In the genomic region with DNA sequence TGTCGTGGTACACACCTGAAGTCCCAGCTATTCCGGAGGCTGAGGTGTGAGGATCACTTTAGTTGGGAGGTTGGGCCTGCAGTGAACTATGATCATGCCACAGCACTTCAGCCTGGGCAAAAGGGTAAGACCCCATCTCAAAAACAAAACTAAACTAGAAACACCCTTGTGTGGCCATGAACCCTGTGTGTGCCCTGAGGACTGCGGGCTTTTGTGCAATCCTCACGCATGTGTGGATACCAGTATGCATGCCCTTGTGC, we compare ENCODE assay signal across 1 cellular context.
TF ChIP-seq lines count a peak whose summit lies in the region.

No MANE protein-coding gene starts in this region.

TF ChIP-seq in HepG2, 621 proteins besides CTCF, POLR2A, EP300 and RAD21 (continued from another document and continues in another):
- 0 out of 2 replicates have a peak, but pooled peaks have one; percentile 25 for TF ChIP-seq ZNF839 (CRISPR knock-in tag; IDR thresholded peaks at IDR 0.05; ENCODE audit: borderline replicate concordance)
- 0 out of 2 replicates have a peak, but pooled peaks have one; percentile 27 for TF ChIP-seq FOXK1 (CRISPR knock-in tag; IDR thresholded peaks at IDR 0.05; ENCODE audit: borderline replicate concordance, low read depth)
- peak; percentile 45; the same call in 1 of the 2 replicates for TF ChIP-seq HOXD1 (CRISPR knock-in tag; IDR thresholded peaks at IDR 0.05)
- peak in 1 of 2 experiments; percentile 63; a peak in 1 of 4 replicates for TF ChIP-seq NR2F1 (CRISPR knock-in tag; IDR thresholded peaks at IDR 0.05)
- TF ChIP-seq ATRX (CRISPR knock-in tag; IDR thresholded peaks at IDR 0.05; ENCODE audit: borderline replicate concordance) = no peak
- TF ChIP-seq JUN (CRISPR knock-in tag; IDR thresholded peaks at IDR 0.05) = peak; percentile 44; the same call in 1 of the 2 replicates
- 0 out of 2 replicates have a peak, but pooled peaks have one; percentile 66 for TF ChIP-seq ZMAT3 (CRISPR knock-in tag; conservative IDR thresholded peaks at IDR 0.05)
- TF ChIP-seq SKI (IDR thresholded peaks at IDR 0.05; ENCODE audit: partially characterized antibody) = peak; percentile 42
- TF ChIP-seq SOX5 (CRISPR knock-in tag; IDR thresholded peaks at IDR 0.05; ENCODE audit: borderline replicate concordance) = 0 out of 2 replicates have a peak, but pooled peaks have one; percentile 44
- peak; percentile 52; the same call in 1 of the 2 replicates for TF ChIP-seq ZNF12 (CRISPR knock-in tag; IDR thresholded peaks at IDR 0.05)
- TF ChIP-seq, protein P1, sequence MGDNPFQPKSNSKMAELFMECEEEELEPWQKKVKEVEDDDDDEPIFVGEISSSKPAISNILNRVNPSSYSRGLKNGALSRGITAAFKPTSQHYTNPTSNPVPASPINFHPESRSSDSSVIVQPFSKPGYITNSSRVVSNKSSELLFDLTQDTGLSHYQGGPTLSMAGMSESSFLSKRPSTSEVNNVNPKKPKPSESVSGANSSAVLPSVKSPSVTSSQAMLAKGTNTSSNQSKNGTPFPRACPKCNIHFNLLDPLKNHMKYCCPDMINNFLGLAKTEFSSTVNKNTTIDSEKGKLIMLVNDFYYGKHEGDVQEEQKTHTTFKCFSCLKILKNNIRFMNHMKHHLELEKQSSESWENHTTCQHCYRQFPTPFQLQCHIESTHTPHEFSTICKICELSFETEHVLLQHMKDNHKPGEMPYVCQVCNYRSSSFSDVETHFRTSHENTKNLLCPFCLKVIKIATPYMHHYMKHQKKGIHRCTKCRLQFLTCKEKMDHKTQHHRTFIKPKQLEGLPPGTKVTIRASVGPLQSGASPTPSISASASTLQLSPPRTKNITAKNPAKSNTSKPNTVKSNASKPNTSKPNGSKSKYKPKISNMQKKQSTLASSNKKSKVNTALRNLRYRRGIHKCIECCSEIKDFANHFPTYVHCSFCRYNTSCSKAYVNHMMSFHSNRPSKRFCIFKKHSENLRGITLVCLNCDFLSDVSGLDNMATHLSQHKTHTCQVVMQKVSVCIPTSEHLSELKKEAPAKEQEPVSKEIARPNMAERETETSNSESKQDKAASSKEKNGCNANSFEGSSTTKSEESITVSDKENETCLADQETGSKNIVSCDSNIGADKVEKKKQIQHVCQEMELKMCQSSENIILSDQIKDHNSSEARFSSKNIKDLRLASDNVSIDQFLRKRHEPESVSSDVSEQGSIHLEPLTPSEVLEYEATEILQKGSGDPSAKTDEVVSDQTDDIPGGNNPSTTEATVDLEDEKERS (CRISPR knock-in tag; IDR thresholded peaks at IDR 0.05) = peak; percentile 87
- 0 out of 2 replicates have a peak, but pooled peaks have one; percentile 17 for TF ChIP-seq ZKSCAN1 (IDR thresholded peaks at IDR 0.05; ENCODE audit: low read length)
- TF ChIP-seq, protein P2, sequence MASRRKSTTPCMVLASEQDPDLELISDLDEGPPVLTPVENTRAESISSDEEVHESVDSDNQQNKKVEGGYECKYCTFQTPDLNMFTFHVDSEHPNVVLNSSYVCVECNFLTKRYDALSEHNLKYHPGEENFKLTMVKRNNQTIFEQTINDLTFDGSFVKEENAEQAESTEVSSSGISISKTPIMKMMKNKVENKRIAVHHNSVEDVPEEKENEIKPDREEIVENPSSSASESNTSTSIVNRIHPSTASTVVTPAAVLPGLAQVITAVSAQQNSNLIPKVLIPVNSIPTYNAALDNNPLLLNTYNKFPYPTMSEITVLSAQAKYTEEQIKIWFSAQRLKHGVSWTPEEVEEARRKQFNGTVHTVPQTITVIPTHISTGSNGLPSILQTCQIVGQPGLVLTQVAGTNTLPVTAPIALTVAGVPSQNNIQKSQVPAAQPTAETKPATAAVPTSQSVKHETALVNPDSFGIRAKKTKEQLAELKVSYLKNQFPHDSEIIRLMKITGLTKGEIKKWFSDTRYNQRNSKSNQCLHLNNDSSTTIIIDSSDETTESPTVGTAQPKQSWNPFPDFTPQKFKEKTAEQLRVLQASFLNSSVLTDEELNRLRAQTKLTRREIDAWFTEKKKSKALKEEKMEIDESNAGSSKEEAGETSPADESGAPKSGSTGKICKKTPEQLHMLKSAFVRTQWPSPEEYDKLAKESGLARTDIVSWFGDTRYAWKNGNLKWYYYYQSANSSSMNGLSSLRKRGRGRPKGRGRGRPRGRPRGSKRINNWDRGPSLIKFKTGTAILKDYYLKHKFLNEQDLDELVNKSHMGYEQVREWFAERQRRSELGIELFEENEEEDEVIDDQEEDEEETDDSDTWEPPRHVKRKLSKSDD (CRISPR knock-in tag; IDR thresholded peaks at IDR 0.05; ENCODE audit: low read depth) = 0 out of 2 replicates have a peak, but pooled peaks have one; percentile 16
- TF ChIP-seq MATR3 (CRISPR knock-in tag; IDR thresholded peaks at IDR 0.05) = no peak
- TF ChIP-seq ZNF430 (CRISPR knock-in tag; IDR thresholded peaks at IDR 0.05) = 0 out of 2 replicates have a peak, but pooled peaks have one; percentile 2
- TF ChIP-seq, protein P3, sequence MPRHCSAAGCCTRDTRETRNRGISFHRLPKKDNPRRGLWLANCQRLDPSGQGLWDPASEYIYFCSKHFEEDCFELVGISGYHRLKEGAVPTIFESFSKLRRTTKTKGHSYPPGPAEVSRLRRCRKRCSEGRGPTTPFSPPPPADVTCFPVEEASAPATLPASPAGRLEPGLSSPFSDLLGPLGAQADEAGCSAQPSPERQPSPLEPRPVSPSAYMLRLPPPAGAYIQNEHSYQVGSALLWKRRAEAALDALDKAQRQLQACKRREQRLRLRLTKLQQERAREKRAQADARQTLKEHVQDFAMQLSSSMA (CRISPR knock-in tag; IDR thresholded peaks at IDR 0.05) = peak; percentile 73
- TF ChIP-seq, protein P4, sequence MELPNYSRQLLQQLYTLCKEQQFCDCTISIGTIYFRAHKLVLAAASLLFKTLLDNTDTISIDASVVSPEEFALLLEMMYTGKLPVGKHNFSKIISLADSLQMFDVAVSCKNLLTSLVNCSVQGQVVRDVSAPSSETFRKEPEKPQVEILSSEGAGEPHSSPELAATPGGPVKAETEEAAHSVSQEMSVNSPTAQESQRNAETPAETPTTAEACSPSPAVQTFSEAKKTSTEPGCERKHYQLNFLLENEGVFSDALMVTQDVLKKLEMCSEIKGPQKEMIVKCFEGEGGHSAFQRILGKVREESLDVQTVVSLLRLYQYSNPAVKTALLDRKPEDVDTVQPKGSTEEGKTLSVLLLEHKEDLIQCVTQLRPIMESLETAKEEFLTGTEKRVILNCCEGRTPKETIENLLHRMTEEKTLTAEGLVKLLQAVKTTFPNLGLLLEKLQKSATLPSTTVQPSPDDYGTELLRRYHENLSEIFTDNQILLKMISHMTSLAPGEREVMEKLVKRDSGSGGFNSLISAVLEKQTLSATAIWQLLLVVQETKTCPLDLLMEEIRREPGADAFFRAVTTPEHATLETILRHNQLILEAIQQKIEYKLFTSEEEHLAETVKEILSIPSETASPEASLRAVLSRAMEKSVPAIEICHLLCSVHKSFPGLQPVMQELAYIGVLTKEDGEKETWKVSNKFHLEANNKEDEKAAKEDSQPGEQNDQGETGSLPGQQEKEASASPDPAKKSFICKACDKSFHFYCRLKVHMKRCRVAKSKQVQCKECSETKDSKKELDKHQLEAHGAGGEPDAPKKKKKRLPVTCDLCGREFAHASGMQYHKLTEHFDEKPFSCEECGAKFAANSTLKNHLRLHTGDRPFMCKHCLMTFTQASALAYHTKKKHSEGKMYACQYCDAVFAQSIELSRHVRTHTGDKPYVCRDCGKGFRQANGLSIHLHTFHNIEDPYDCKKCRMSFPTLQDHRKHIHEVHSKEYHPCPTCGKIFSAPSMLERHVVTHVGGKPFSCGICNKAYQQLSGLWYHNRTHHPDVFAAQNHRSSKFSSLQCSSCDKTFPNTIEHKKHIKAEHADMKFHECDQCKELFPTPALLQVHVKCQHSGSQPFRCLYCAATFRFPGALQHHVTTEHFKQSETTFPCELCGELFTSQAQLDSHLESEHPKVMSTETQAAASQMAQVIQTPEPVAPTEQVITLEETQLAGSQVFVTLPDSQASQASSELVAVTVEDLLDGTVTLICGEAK (IDR thresholded peaks at IDR 0.05) = no peak
- TF ChIP-seq, protein P4 (CRISPR knock-in tag; IDR thresholded peaks at IDR 0.05) = peak; percentile 42; the same call in 1 of the 2 replicates
- TF ChIP-seq ATF7 (IDR thresholded peaks at IDR 0.05) = no peak
- 0 out of 2 replicates have a peak, but pooled peaks have one; percentile 28 for TF ChIP-seq ATF7 (CRISPR knock-in tag; IDR thresholded peaks at IDR 0.05)
- TF ChIP-seq MED8 (CRISPR knock-in tag; IDR thresholded peaks at IDR 0.05; ENCODE audit: insufficient replicate concordance) = peak; percentile 62
- TF ChIP-seq ADNP (CRISPR knock-in tag; IDR thresholded peaks at IDR 0.05) = 0 out of 2 replicates have a peak, but pooled peaks have one; percentile 42
- no peak for TF ChIP-seq ZNF652 (CRISPR knock-in tag; IDR thresholded peaks at IDR 0.05; ENCODE audit: borderline replicate concordance, low read depth)
- TF ChIP-seq, protein P5, sequence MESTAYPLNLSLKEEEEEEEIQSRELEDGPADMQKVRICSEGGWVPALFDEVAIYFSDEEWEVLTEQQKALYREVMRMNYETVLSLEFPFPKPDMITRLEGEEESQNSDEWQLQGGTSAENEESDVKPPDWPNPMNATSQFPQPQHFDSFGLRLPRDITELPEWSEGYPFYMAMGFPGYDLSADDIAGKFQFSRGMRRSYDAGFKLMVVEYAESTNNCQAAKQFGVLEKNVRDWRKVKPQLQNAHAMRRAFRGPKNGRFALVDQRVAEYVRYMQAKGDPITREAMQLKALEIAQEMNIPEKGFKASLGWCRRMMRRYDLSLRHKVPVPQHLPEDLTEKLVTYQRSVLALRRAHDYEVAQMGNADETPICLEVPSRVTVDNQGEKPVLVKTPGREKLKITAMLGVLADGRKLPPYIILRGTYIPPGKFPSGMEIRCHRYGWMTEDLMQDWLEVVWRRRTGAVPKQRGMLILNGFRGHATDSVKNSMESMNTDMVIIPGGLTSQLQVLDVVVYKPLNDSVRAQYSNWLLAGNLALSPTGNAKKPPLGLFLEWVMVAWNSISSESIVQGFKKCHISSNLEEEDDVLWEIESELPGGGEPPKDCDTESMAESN (CRISPR knock-in tag; conservative IDR thresholded peaks at IDR 0.05) = peak; percentile 86; the same call in 1 of the 2 replicates
- no peak for TF ChIP-seq KLF12 (CRISPR knock-in tag; IDR thresholded peaks at IDR 0.05; ENCODE audit: borderline replicate concordance)
- peak; percentile 26 for TF ChIP-seq PHF5A (CRISPR knock-in tag; IDR thresholded peaks at IDR 0.05; ENCODE audit: low read depth, unreplicated experiment)
- peak; percentile 86 for TF ChIP-seq NR2C2 (CRISPR knock-in tag; IDR thresholded peaks at IDR 0.05; ENCODE audit: borderline replicate concordance)
- TF ChIP-seq SMAD1 (CRISPR knock-in tag; IDR thresholded peaks at IDR 0.05; ENCODE audit: borderline replicate concordance, low read depth) = peak; percentile 49; the same call in 1 of the 2 replicates
- no peak for TF ChIP-seq ZNF780A (CRISPR knock-in tag; IDR thresholded peaks at IDR 0.05)
- TF ChIP-seq ZNF724P (CRISPR knock-in tag; IDR thresholded peaks at IDR 0.05; ENCODE audit: borderline replicate concordance) = peak; percentile 47; the same call in 1 of the 2 replicates
- peak; percentile 70; the same call in 1 of the 2 replicates for TF ChIP-seq HNRNPL (IDR thresholded peaks at IDR 0.05; ENCODE audit: low read depth, low read length)
- peak; percentile 29; the same call in 1 of the 2 replicates for TF ChIP-seq TEAD2 (CRISPR knock-in tag; IDR thresholded peaks at IDR 0.05)
- TF ChIP-seq ERF (CRISPR knock-in tag; IDR thresholded peaks at IDR 0.05) = peak; percentile 79
- 0 out of 2 replicates have a peak, but pooled peaks have one; percentile 36 for TF ChIP-seq ZMYM2 (CRISPR knock-in tag; IDR thresholded peaks at IDR 0.05)
- TF ChIP-seq, protein P6, sequence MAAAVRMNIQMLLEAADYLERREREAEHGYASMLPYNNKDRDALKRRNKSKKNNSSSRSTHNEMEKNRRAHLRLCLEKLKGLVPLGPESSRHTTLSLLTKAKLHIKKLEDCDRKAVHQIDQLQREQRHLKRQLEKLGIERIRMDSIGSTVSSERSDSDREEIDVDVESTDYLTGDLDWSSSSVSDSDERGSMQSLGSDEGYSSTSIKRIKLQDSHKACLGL (CRISPR knock-in tag; IDR thresholded peaks at IDR 0.05) = peak; percentile 89
- peak; percentile 86 for TF ChIP-seq CEBPG (CRISPR knock-in tag; IDR thresholded peaks at IDR 0.05)
- TF ChIP-seq HNRNPH1 (optimal IDR thresholded peaks at IDR 0.05; ENCODE audit: low read depth, low read length) = no peak
- TF ChIP-seq, protein P7, sequence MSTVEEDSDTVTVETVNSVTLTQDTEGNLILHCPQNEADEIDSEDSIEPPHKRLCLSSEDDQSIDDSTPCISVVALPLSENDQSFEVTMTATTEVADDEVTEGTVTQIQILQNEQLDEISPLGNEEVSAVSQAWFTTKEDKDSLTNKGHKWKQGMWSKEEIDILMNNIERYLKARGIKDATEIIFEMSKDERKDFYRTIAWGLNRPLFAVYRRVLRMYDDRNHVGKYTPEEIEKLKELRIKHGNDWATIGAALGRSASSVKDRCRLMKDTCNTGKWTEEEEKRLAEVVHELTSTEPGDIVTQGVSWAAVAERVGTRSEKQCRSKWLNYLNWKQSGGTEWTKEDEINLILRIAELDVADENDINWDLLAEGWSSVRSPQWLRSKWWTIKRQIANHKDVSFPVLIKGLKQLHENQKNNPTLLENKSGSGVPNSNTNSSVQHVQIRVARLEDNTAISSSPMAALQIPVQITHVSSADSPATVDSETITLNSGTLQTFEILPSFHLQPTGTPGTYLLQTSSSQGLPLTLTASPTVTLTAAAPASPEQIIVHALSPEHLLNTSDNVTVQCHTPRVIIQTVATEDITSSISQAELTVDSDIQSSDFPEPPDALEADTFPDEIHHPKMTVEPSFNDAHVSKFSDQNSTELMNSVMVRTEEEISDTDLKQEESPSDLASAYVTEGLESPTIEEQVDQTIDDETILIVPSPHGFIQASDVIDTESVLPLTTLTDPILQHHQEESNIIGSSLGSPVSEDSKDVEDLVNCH (CRISPR knock-in tag; IDR thresholded peaks at IDR 0.05) = 0 out of 2 replicates have a peak, but pooled peaks have one; percentile 56
- TF ChIP-seq LCORL (IDR thresholded peaks at IDR 0.05) = no peak
- TF ChIP-seq LCORL (CRISPR knock-in tag; IDR thresholded peaks at IDR 0.05) = peak; percentile 76; the same call in 1 of the 2 replicates
